ENCODE assay signal across 15 cellular contexts in genomic region chr9:123002754-123003153, GRCh38. TPM values are rescaled to one million over a fixed set of nuclear protein-coding genes. Genes with fewer than 3 reads are reported as not detected.
DNase-seq lines count a peak whose midpoint lies in the region; ATAC-seq and TF ChIP-seq lines count a peak whose summit lies in the region.
"Had no signal": no experiment of that assay in that cellular context is flagged by ENCODE, and none has a peak within 500 bp of the region (broad histone marks: within the 10 kb centered on the region; RNA-seq: fewer than 3 reads in every experiment).

No MANE protein-coding gene starts in this region.

- H3K27me3 ChIP-seq in left ventricle myocardium inferior (ENCODE audit: low read depth): no peaks in the 10 kb centered on the region

- H3K4me3 ChIP-seq in left ventricle myocardium inferior (no peak overlapping the region), coronary artery (peak overlapping the region; percentile 37)

- H3K27me3 Mint-ChIP-seq in mesothelial cell of epicardium (ENCODE audit: low read depth): no peaks in the 10 kb centered on the region
- H3K27me3 Mint-ChIP-seq: activated T-cell treated with anti-CD3 and anti-CD28 coated beads, Interleukin-2, amount 50 U/mL, for 24 hours; IgD-negative memory B cell had no signal

- no peak for TF ChIP-seq CTCF in left ventricle myocardium inferior (IDR thresholded peaks at IDR 0.05; ENCODE audit: borderline replicate concordance)
- TF ChIP-seq CTCF in coronary artery (IDR thresholded peaks at IDR 0.05): no peak
- no peak for TF ChIP-seq CTCF in mesothelial cell of epicardium (IDR thresholded peaks at IDR 0.05; ENCODE audit: unreplicated experiment)

- no peak for DNase-seq in left ventricle myocardium inferior
- no peak for DNase-seq in Right ventricle myocardium inferior (ENCODE audit: missing footprints)
- no peak for DNase-seq in coronary artery (ENCODE audit: low spot score)
- no peak for DNase-seq in mesothelial cell of epicardium (ENCODE audit: low spot score in 2 of 2, unreplicated experiment in 2 of 2)
- no peak for DNase-seq in SW480 (ENCODE audit: low spot score)
- DNase-seq in DMS153 treated with DMSO at 0.1 percent for 48 hours (lab: John Stamatoyannopoulos, UW; ENCODE audit: unreplicated experiment): no peak
- DNase-seq in DMS79 (lab: John Stamatoyannopoulos, UW): no peak
- DNase-seq: activated CD4-positive, CD25-positive, alpha-beta regulatory T cell treated with anti-CD3 and anti-CD28 coated beads, Interleukin-2, amount 50 U/mL, for 72 hours; activated T-cell treated with anti-CD3 and anti-CD28 coated beads, Interleukin-2, amount 50 U/mL, for 24 hours; NCI-H1694; NCI-H748 treated with DMSO at 0.1 percent for 48 hours; SHP77 had no signal

- peak overlapping the region; percentile 93 for H3K27ac Mint-ChIP-seq in mesothelial cell of epicardium
- H3K27ac Mint-ChIP-seq: activated T-cell treated with anti-CD3 and anti-CD28 coated beads, Interleukin-2, amount 50 U/mL, for 24 hours had no signal

- no peaks in the 10 kb centered on the region for H3K9me3 ChIP-seq in left ventricle myocardium inferior (replicated peaks)

- H3K4me1 ChIP-seq in left ventricle myocardium inferior: peaks cover 17% of the 10 kb centered on the region

- ATAC-seq in Right ventricle myocardium inferior (no peak), HG02798 (IDR thresholded peaks at IDR 0.05; ENCODE audit: poor library complexity, unreplicated experiment) (no peak)
- ATAC-seq: HCT116 had no signal

- H3K9me3 Mint-ChIP-seq in mesothelial cell of epicardium: no peaks in the 10 kb centered on the region
- H3K9me3 Mint-ChIP-seq: activated T-cell treated with anti-CD3 and anti-CD28 coated beads, Interleukin-2, amount 50 U/mL, for 24 hours; IgD-negative memory B cell had no signal

- intact Hi-C loops in left ventricle myocardium inferior (cut with micrococcal nuclease): no loop called here
- intact Hi-C loops in Right ventricle myocardium inferior (cut with DNase I): no loop called here

- no peak overlapping the region for H3K4me3 Mint-ChIP-seq in mesothelial cell of epicardium
- H3K4me3 Mint-ChIP-seq: activated T-cell treated with anti-CD3 and anti-CD28 coated beads, Interleukin-2, amount 50 U/mL, for 24 hours; IgD-negative memory B cell had no signal

- peaks cover 12% of the 10 kb centered on the region for H3K4me1 Mint-ChIP-seq in mesothelial cell of epicardium

- H3K27ac ChIP-seq in left ventricle myocardium inferior (replicated peaks) (peak overlapping the region; percentile 30), coronary artery (peak overlapping the region; percentile 44 to 82)

- peaks cover 35% of the 10 kb centered on the region for H3K36me3 ChIP-seq in left ventricle myocardium inferior

- peaks cover 26% of the 10 kb centered on the region for H3K36me3 Mint-ChIP-seq in mesothelial cell of epicardium

RNA-seq across cellular contexts. Expression of gene GPR21, which starts 30.7 kb away (rescaled TPM):
- total RNA-seq in left ventricle myocardium inferior (0.58 TPM), Right ventricle myocardium inferior (0.49 TPM), mesothelial cell of epicardium (2.9 to 3.8 TPM (median 3.7 TPM) in 3 replicates)
